Comparison of ENCODE assay signal across 9 cellular contexts in the genomic region with DNA sequence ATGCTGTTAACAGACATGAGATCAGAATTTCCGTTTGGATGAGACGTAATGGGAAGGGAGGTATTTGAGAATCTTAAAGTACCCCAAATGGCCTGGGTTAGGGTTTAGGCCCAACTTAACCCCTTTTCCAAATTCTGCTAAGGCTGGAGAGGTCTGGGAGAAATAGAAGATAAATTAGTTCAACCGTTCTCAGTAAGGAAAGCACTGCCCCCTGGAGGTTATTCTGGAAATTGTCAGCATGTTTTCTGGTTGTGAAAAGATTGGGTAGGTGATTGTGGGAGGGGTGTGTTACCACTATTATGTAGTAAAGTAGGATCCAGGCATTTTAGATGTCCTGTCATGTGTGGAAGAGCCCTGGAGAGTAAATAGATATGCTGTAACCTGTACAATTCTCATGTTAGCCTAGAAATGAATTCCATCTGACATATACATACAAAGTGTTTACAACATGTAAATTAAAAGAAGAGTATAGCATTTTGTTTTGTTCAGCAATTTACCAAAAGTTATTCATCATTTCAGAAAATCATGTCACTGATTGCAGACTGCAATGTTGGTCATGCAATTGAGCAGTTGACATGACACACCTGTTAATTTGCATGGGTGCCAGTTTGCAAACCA. TPM values are rescaled to one million over a fixed set of nuclear protein-coding genes. Genes with fewer than 3 reads are reported as not detected.
DNase-seq lines count a peak whose midpoint lies in the region; ATAC-seq and TF ChIP-seq lines count a peak whose summit lies in the region.
"Had no signal": no experiment of that assay in that cellular context is flagged by ENCODE, and none has a peak within 500 bp of the region (broad histone marks: within the 10 kb centered on the region; RNA-seq: fewer than 3 reads in every experiment).

No MANE protein-coding gene starts in this region.

- no peak overlapping the region for H3K27ac Mint-ChIP-seq in progenitor cell of endocrine pancreas

- H3K9me3 Mint-ChIP-seq in progenitor cell of endocrine pancreas (ENCODE audit: low read depth), result no peaks in the 10 kb centered on the region

- DNase-seq in Ammon's horn (ENCODE audit: low spot score) (peak; percentile 43), GM13977 (ENCODE audit: low spot score) (peak; percentile 28), NCI-H82 treated with DMSO at 0.1 percent for 48 hours (lab: John Stamatoyannopoulos, UW; ENCODE audit: unreplicated experiment) (peak; percentile 45), activated T-cell treated with anti-CD3 and anti-CD28 coated beads for 4 hours (peak; percentile 50), foreskin fibroblast (peak; percentile 0 to 28), progenitor cell of endocrine pancreas (ENCODE audit: low spot score, unreplicated experiment) (peak; percentile 36)

- TF ChIP-seq CTCF in GM13977 (IDR thresholded peaks at IDR 0.05; ENCODE audit: extremely low read depth, insufficient read depth, missing control alignments) (peak; percentile 68), foreskin fibroblast (IDR thresholded peaks at IDR 0.05; ENCODE audit: low read depth, low read length) (peak; percentile 53), progenitor cell of endocrine pancreas (IDR thresholded peaks at IDR 0.05; ENCODE audit: unreplicated experiment) (peak; percentile 82)

- H3K4me3 Mint-ChIP-seq in progenitor cell of endocrine pancreas (ENCODE audit: low read depth), result no peak overlapping the region

- no peaks in the 10 kb centered on the region for H3K36me3 Mint-ChIP-seq in progenitor cell of endocrine pancreas (ENCODE audit: insufficient read depth)

- in situ Hi-C loops in GM13977 (cut with MboI; ENCODE audit: low pct_unique_long_range_greater_than_20kb, low sequenced_read_pairs, unreplicated experiment), result loop anchor here (25.0 kb wide), 1 partner anchor 303 kb away; no protein-coding TSS in a partner anchor

- ATAC-seq in HG03354 (IDR thresholded peaks at IDR 0.05; ENCODE audit: poor library complexity, severe bottlenecking, unreplicated experiment) (peak; percentile 87), HG02763 (IDR thresholded peaks at IDR 0.05; ENCODE audit: unreplicated experiment) (no peak)

- H3K4me1 Mint-ChIP-seq in progenitor cell of endocrine pancreas (ENCODE audit: low read depth), result peaks cover 4% of the 10 kb centered on the region

- H3K4me3 ChIP-seq in foreskin fibroblast (ENCODE audit: low read depth in 1 of 2, low read length in 2 of 2), result no peak overlapping the region

- peaks cover 64% of the 10 kb centered on the region for H3K27me3 Mint-ChIP-seq in progenitor cell of endocrine pancreas

RNA-seq across cellular contexts. Expression of gene GRXCR1, which starts 26.8 kb away (rescaled TPM):
- total RNA-seq in progenitor cell of endocrine pancreas, result not detected in 2 replicates
- total RNA-seq: T-helper 1 cell treated with Interleukin-12 subunit alpha and Interleukin-12 subunit beta and Interleukin-4 antibody, amounts not matched to agents 30 ng/mL and 1 ng/mL, for 36 hours had no signal
